In the genomic region with DNA sequence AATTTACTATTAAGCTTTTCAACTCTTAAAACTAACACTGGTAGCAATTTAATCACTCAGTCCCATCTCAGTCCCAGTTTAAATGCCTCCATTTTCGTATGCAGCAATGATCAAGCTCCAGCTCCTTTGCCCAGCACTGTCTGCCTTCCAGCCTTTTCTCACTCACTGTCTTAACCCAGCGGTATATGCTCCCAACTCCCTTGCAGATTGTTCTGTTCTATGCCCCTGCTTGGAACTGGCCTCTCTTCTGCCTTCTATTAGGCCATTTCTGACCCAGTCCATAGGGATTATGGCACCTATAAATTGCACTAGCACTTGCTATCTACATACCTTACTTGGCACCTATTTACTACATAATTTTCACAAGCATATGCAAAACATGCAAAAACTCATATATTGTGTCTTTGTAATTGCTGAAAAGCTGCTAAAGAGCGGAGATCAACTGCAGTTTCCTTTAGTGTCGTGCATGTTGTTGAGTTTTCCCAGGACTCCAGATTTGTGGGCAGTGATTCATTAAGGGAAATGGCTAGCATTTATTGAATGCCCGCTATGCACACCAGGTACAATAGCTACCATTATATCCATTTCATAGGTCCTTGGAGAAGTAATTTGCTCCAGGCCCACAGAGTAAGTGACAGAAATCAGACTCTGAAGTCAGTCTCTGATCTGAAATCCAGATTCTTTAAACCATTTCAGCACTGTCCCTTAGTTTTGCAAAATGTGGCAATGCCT, we compare ENCODE assay signal across 1 cellular context.
A peak's percentile ranks its signal among the peaks of the same experiment; 100 is the strongest.
TF ChIP-seq lines count a peak whose summit lies in the region.

No MANE protein-coding gene starts in this region.

TF ChIP-seq in H1, 55 proteins besides CTCF, POLR2A, EP300 and RAD21:
- TF ChIP-seq POLR2AphosphoS5 (IDR thresholded peaks at IDR 0.05; ENCODE audit: low read depth, low read length) (0 out of 2 replicates have a peak, but pooled peaks have one; percentile 32), ZNF274 (IDR thresholded peaks at IDR 0.05; ENCODE audit: borderline replicate concordance, extremely low read depth, low read length) (no peak)
